In genomic region chr2:241965931-241966412, GRCh38 we compare ENCODE assay signal across 1 cellular context.
TF ChIP-seq lines count a peak whose summit lies in the region.

No MANE protein-coding gene starts in this region.

TF ChIP-seq in endothelial cell of umbilical vein, 7 proteins besides CTCF, POLR2A, EP300 and RAD21 (continued from another document):
- TF ChIP-seq JUN (IDR thresholded peaks at IDR 0.05; ENCODE audit: borderline replicate concordance, insufficient read depth, insufficient read length, low read depth), result peak; percentile 67
- no peak for TF ChIP-seq GATA2 (IDR thresholded peaks at IDR 0.05; ENCODE audit: insufficient read depth, insufficient read length, low read depth, low read length)
- no peak for TF ChIP-seq EZH2 (IDR thresholded peaks at IDR 0.05; ENCODE audit: borderline replicate concordance, low read depth, low read length, severe bottlenecking)
